3 cellular contexts compared by ENCODE assay signal in genomic region chr16:19131809-19132777, GRCh38.
TF ChIP-seq lines count a peak whose summit lies in the region.

No MANE protein-coding gene starts in this region.

TF ChIP-seq in HCT116, 20 proteins besides CTCF, POLR2A, EP300 and RAD21:
- TF ChIP-seq EZH2phosphoT487 (IDR thresholded peaks at IDR 0.05; ENCODE audit: borderline replicate concordance) (no peak), ELF1 (IDR thresholded peaks at IDR 0.05; ENCODE audit: borderline replicate concordance, low read depth) (no peak), ATF3 (IDR thresholded peaks at IDR 0.05) (no peak), EGR1 (IDR thresholded peaks at IDR 0.05; ENCODE audit: low read depth) (no peak), CBX3 (IDR thresholded peaks at IDR 0.05; ENCODE audit: low read depth) (no peak), ZFX (IDR thresholded peaks at IDR 0.05) (no peak), FOSL1 (IDR thresholded peaks at IDR 0.05; ENCODE audit: low read depth) (no peak), YY1 (IDR thresholded peaks at IDR 0.05; ENCODE audit: extremely low read depth, insufficient replicate concordance, low read depth, low read length) (no peak), POLR2AphosphoS5 (IDR thresholded peaks at IDR 0.05; ENCODE audit: low read depth, low read length) (no peak), ZNF274 (IDR thresholded peaks at IDR 0.05; ENCODE audit: low read depth, low read length) (no peak), JUND (IDR thresholded peaks at IDR 0.05) (no peak)

TF ChIP-seq in GM12878, 131 proteins besides CTCF, POLR2A, EP300 and RAD21:
- TF ChIP-seq SPI1 (IDR thresholded peaks at IDR 0.05; ENCODE audit: borderline replicate concordance, insufficient read depth, low read depth, low read length) = 0 out of 2 replicates have a peak, but pooled peaks have one; percentile 4
- TF ChIP-seq MTA2 (IDR thresholded peaks at IDR 0.05; ENCODE audit: low read depth) = no peak
- 0 out of 2 replicates have a peak, but pooled peaks have one; percentile 43 for TF ChIP-seq SMARCA5 (IDR thresholded peaks at IDR 0.05)
- TF ChIP-seq RB1 (IDR thresholded peaks at IDR 0.05; ENCODE audit: borderline replicate concordance) = no peak
- TF ChIP-seq CEBPZ (IDR thresholded peaks at IDR 0.05; ENCODE audit: low read depth, low read length) = no peak
- TF ChIP-seq TCF12 (IDR thresholded peaks at IDR 0.05; ENCODE audit: low read depth, low read length) = no peak
- TF ChIP-seq ZBTB11 (CRISPR knock-in tag; IDR thresholded peaks at IDR 0.05) = no peak
TF ChIP-seq in GM12878: peak in this region for 2.

TF ChIP-seq in HepG2, 621 proteins besides CTCF, POLR2A, EP300 and RAD21:
- 0 out of 2 replicates have a peak, but pooled peaks have one; percentile 42 for TF ChIP-seq ZNF253 (CRISPR knock-in tag; IDR thresholded peaks at IDR 0.05; ENCODE audit: borderline replicate concordance)
- TF ChIP-seq ZNF768 (CRISPR knock-in tag; IDR thresholded peaks at IDR 0.05) = peak; percentile 80; the same call in 1 of the 2 replicates
- TF ChIP-seq TGIF2 (CRISPR knock-in tag; IDR thresholded peaks at IDR 0.05) = no peak
- TF ChIP-seq SP4 (CRISPR knock-in tag; IDR thresholded peaks at IDR 0.05) = no peak
- no peak for TF ChIP-seq ZUFSP (CRISPR knock-in tag; IDR thresholded peaks at IDR 0.05; ENCODE audit: borderline replicate concordance)
- TF ChIP-seq ZGPAT (CRISPR knock-in tag; IDR thresholded peaks at IDR 0.05) = no peak
- peak; percentile 35; the same call in 1 of the 2 replicates for TF ChIP-seq KDM1A (CRISPR knock-in tag; IDR thresholded peaks at IDR 0.05)
- TF ChIP-seq SOX6 (IDR thresholded peaks at IDR 0.05) = no peak
- 0 out of 2 replicates have a peak, but pooled peaks have one; percentile 29 for TF ChIP-seq SOX6 (CRISPR knock-in tag; IDR thresholded peaks at IDR 0.05)
- no peak for TF ChIP-seq MXI1 (IDR thresholded peaks at IDR 0.05; ENCODE audit: borderline replicate concordance, low read depth, low read length)
- TF ChIP-seq ATF1 (CRISPR knock-in tag; IDR thresholded peaks at IDR 0.05) = 0 out of 2 replicates have a peak, but pooled peaks have one; percentile 28
- TF ChIP-seq ZNF629 (CRISPR knock-in tag; conservative IDR thresholded peaks at IDR 0.05) = no peak
- peak; percentile 77; the same call in 1 of the 2 replicates for TF ChIP-seq ZNF713 (CRISPR knock-in tag; IDR thresholded peaks at IDR 0.05)
- no peak for TF ChIP-seq WIZ (CRISPR knock-in tag; IDR thresholded peaks at IDR 0.05)
- TF ChIP-seq ZNF790 (CRISPR knock-in tag; IDR thresholded peaks at IDR 0.05; ENCODE audit: borderline replicate concordance) = 0 out of 2 replicates have a peak, but pooled peaks have one; percentile 28
